Comparison of ENCODE assay signal across 10 cellular contexts in the genomic region with DNA sequence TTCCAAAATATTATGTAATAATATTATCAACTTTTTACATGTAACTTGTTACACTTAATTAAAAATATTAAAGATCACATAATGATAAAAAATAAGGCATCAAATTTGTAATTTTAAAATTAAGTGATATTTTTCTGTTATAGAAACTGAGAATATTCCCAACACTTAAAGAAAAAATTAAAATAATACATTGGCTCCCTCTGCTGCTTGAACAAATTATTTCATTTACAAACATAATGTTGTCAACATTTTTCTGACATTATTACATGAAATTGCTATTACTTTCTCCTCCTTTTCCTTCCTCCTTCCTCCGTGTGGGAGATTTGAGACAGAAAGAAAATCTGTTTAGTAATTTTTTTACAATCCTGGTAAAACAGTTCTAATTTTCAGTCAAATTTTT. TPM values are rescaled to one million over a fixed set of nuclear protein-coding genes. Genes with fewer than 3 reads are reported as not detected.
DNase-seq lines count a peak whose midpoint lies in the region; ATAC-seq, FAIRE-seq and TF ChIP-seq lines count a peak whose summit lies in the region.
"Had no signal": no experiment of that assay in that cellular context is flagged by ENCODE, and none has a peak within 500 bp of the region (broad histone marks: within the 10 kb centered on the region; RNA-seq: fewer than 3 reads in every experiment).

No MANE protein-coding gene starts in this region.

- H3K4me1 ChIP-seq in sigmoid colon, result peaks cover 0 to 6% (median 2%) of the 10 kb centered on the region in 4 donors

- H3K36me3 ChIP-seq in sigmoid colon, result peaks cover 0 to 5% (median 0%) of the 10 kb centered on the region in 4 donors

- H3K4me3 ChIP-seq in sigmoid colon, result no peak overlapping the region

- ATAC-seq in HG03457 (IDR thresholded peaks at IDR 0.05; ENCODE audit: unreplicated experiment) (no peak), HG03025 (IDR thresholded peaks at IDR 0.05; ENCODE audit: low FRiP score, unreplicated experiment) (no peak)
- ATAC-seq: stimulated activated effector memory CD8-positive, alpha-beta T cell treated with anti-CD3 and anti-CD28 coated beads, Interleukin-12 subunit alpha, Interleukin-12 subunit beta, amount 100 ng/mL, for 72 hours had no signal

- no peak overlapping the region for H3K27ac ChIP-seq in sigmoid colon

- intact Hi-C loops in sigmoid colon (cut with DNase I), result loop anchor here (5.0 kb wide), 1 partner anchor 61 kb away; no protein-coding TSS in a partner anchor

- peak; percentile 67 for TF ChIP-seq CTCF in HFFc6 (IDR thresholded peaks at IDR 0.05)
- peak in 2 of 4 experiments; percentile 10 to 26 for TF ChIP-seq CTCF in sigmoid colon (IDR thresholded peaks at IDR 0.05)

- H3K4me1 Mint-ChIP-seq in HFFc6 (ENCODE audit: low read depth), result peaks cover 11% of the 10 kb centered on the region
- H3K4me1 Mint-ChIP-seq: stimulated activated effector memory CD8-positive, alpha-beta T cell treated with anti-CD3 and anti-CD28 coated beads, Interleukin-12 subunit alpha, Interleukin-12 subunit beta, amount 100 ng/mL, for 72 hours had no signal

- DNase-seq in A172 (ENCODE audit: low spot score) (peak; percentile 4), HFFc6 (no peak), NCI-H524 treated with DMSO at 0.1 percent for 48 hours (lab: John Stamatoyannopoulos, UW) (no peak), sigmoid colon (no peak)

- no peak for TF ChIP-seq POLR2A in sigmoid colon (IDR thresholded peaks at IDR 0.05)

- H3K27me3 Mint-ChIP-seq in HFFc6 (ENCODE audit: insufficient read depth), result no peaks in the 10 kb centered on the region; the same call in 1 of the 2 replicates

- no peak overlapping the region for H3K4me3 Mint-ChIP-seq in HFFc6
- H3K4me3 Mint-ChIP-seq: stimulated activated effector memory CD8-positive, alpha-beta T cell treated with anti-CD3 and anti-CD28 coated beads, Interleukin-12 subunit alpha, Interleukin-12 subunit beta, amount 100 ng/mL, for 72 hours had no signal

- 18 to 23% methylated on average over 1 of the region's 1 CpG for WGBS in sigmoid colon, 2 donors

- peak; percentile 93 for FAIRE-seq in TTC549 (lab: Jason Lieb, UNC)
- peak; percentile 99 for FAIRE-seq in islet of Langerhans (lab: Jason Lieb, UNC)
- FAIRE-seq: HTR-8/SVneo had no signal

- no peak overlapping the region for H3K27ac Mint-ChIP-seq in HFFc6
- H3K27ac Mint-ChIP-seq: stimulated activated effector memory CD8-positive, alpha-beta T cell treated with anti-CD3 and anti-CD28 coated beads, Interleukin-12 subunit alpha, Interleukin-12 subunit beta, amount 100 ng/mL, for 72 hours had no signal

- no peaks in the 10 kb centered on the region for H3K36me3 Mint-ChIP-seq in HFFc6 (ENCODE audit: low read depth)
- H3K36me3 Mint-ChIP-seq: stimulated activated effector memory CD8-positive, alpha-beta T cell treated with anti-CD3 and anti-CD28 coated beads, Interleukin-12 subunit alpha, Interleukin-12 subunit beta, amount 100 ng/mL, for 72 hours had no signal

- no peaks in the 10 kb centered on the region for H3K27me3 ChIP-seq in sigmoid colon

- TF ChIP-seq EP300 in sigmoid colon (IDR thresholded peaks at IDR 0.05), result no peak

- H3K9me3 Mint-ChIP-seq in HFFc6, result no peaks in the 10 kb centered on the region
- H3K9me3 Mint-ChIP-seq: stimulated activated effector memory CD8-positive, alpha-beta T cell treated with anti-CD3 and anti-CD28 coated beads, Interleukin-12 subunit alpha, Interleukin-12 subunit beta, amount 100 ng/mL, for 72 hours had no signal

- H3K9me3 ChIP-seq in sigmoid colon, result no peaks in the 10 kb centered on the region

RNA-seq across cellular contexts. Expression of a gene that starts 42.3 kb away (rescaled TPM):
- total RNA-seq in A172 (2014; rRNA removed; shearing (Covaris generic)), result 0.48 and 0.96 TPM in 2 replicates
- not detected for total RNA-seq in HFFc6 (2021; fragmentation: NEBNext Ultra II Directional; extraction: Animal tissue kit (Norgen Biotek cat#: 25700))
- 10 to 100 TPM; 16.6 to 27.1 (median 21.5) TPM for total RNA-seq in sigmoid colon
- polyA plus RNA-seq in sigmoid colon, result 1 to 10 TPM in 1 of 3 donors, under 1 TPM in 2; 0.23 to 1.2 (median 0.57) TPM
